ENCODE assay signal across 9 cellular contexts in genomic region chr12:20783796-20784357, GRCh38. TPM values are rescaled to one million over a fixed set of nuclear protein-coding genes. Genes with fewer than 3 reads are reported as not detected.
"Had no signal": no experiment of that assay in that cellular context is flagged by ENCODE, and none has a peak within 500 bp of the region (broad histone marks: within the 10 kb centered on the region; RNA-seq: fewer than 3 reads in every experiment).

No MANE protein-coding gene starts in this region.

RNA-seq across cellular contexts. Expression of gene SLCO1B3, which starts 26.6 kb away (rescaled TPM):
- total RNA-seq: stomach, subcutaneous adipose tissue, suprapubic skin, temporal lobe, thoracic aorta, upper lobe of right lung, ureter, urinary bladder, vagina had no signal
